In genomic region chr6:15853259-15853658, GRCh38 we compare ENCODE assay signal across 9 cellular contexts.
"Had no signal": no experiment of that assay in that cellular context is flagged by ENCODE, and none has a peak within 500 bp of the region (broad histone marks: within the 10 kb centered on the region; RNA-seq: fewer than 3 reads in every experiment).

No MANE protein-coding gene starts in this region.

- H3K4me1 ChIP-seq: HAP-1 had no signal

- H3K36me3 ChIP-seq: HAP-1 had no signal

- H3K4me3 Mint-ChIP-seq: IgD-negative memory B cell had no signal

- H3K9me3 ChIP-seq: HAP-1 had no signal

- H3K27ac ChIP-seq: GM23248, HL-60 had no signal

- H3K4me3 ChIP-seq: GM23248, HAP-1 had no signal

- DNase-seq: GM23248, GOT3, H7, KG1 had no signal

- ATAC-seq: HCT116, HepG2 had no signal

- H3K27ac Mint-ChIP-seq: IgD-negative memory B cell had no signal

- H3K9me3 Mint-ChIP-seq: IgD-negative memory B cell had no signal
